In genomic region chr11:62627718-62628117, GRCh38 we compare ENCODE assay signal across 1 cellular context.
TF ChIP-seq lines count a peak whose summit lies in the region.

No MANE protein-coding gene starts in this region.

TF ChIP-seq in SK-N-SH treated with all-trans-retinoic acid at 6 μM for 48 hours, 23 proteins besides CTCF, POLR2A, EP300 and RAD21 (continued from another document):
- TF ChIP-seq, protein P1, sequence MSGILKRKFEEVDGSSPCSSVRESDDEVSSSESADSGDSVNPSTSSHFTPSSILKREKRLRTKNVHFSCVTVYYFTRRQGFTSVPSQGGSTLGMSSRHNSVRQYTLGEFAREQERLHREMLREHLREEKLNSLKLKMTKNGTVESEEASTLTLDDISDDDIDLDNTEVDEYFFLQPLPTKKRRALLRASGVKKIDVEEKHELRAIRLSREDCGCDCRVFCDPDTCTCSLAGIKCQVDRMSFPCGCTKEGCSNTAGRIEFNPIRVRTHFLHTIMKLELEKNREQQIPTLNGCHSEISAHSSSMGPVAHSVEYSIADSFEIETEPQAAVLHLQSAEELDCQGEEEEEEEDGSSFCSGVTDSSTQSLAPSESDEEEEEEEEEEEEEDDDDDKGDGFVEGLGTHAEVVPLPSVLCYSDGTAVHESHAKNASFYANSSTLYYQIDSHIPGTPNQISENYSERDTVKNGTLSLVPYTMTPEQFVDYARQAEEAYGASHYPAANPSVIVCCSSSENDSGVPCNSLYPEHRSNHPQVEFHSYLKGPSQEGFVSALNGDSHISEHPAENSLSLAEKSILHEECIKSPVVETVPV (CRISPR knock-in tag; IDR thresholded peaks at IDR 0.05), result no peak
TF ChIP-seq in SK-N-SH treated with all-trans-retinoic acid at 6 μM for 48 hours: peak in this region for 0.
